Comparison of ENCODE assay signal across 12 cellular contexts in genomic region chr3:119359476-119359998, GRCh38.
A peak's percentile ranks its signal among the peaks of the same experiment; 100 is the strongest.
DNase-seq lines count a peak whose midpoint lies in the region; ATAC-seq, FAIRE-seq and TF ChIP-seq lines count a peak whose summit lies in the region.
"Had no signal": no experiment of that assay in that cellular context is flagged by ENCODE, and none has a peak within 500 bp of the region (broad histone marks: within the 10 kb centered on the region; RNA-seq: fewer than 3 reads in every experiment).

No MANE protein-coding gene starts in this region.

- H3K9ac ChIP-seq in HUES48 (ENCODE audit: low read depth, low read length) = peak overlapping the region; percentile 37; the same call in 1 of the 2 replicates
- peak overlapping the region; percentile 63; the same call in 1 of the 2 replicates for H3K9ac ChIP-seq in iPS-20b (ENCODE audit: low read depth, low read length)

- no peak for TF ChIP-seq POLR2A in thyroid gland (IDR thresholded peaks at IDR 0.05)

- BruUV-seq in A673 (replicated peaks; lab: Mats Ljungman, UMichigan) = no TSS peak

- H3K36me3 ChIP-seq in HUES48 (ENCODE audit: control insufficient read depth, insufficient read depth, low read length) = no peaks in the 10 kb centered on the region
- H3K36me3 ChIP-seq in iPS-20b (ENCODE audit: insufficient read depth, low read depth, low read length) = no peaks in the 10 kb centered on the region
- H3K36me3 ChIP-seq in thyroid gland = no peaks in the 10 kb centered on the region
- H3K36me3 ChIP-seq in A673 (ENCODE audit: insufficient read depth, low read length, poor library complexity, severe bottlenecking) = no peaks in the 10 kb centered on the region

- H3K4me3 Mint-ChIP-seq in activated CD4-positive, alpha-beta T cell treated with anti-CD3 and anti-CD28 coated beads, Interleukin-2, amount 10 ng/mL, durations not matched to agents 24 days and 14 days = no peak overlapping the region
- H3K4me3 Mint-ChIP-seq: activated CD4-positive, alpha-beta T cell treated with anti-CD3 and anti-CD28 coated beads, Interleukin-2, amount 10 ng/mL, durations not matched to agents 7 days and 5 days; activated naive CD8-positive, alpha-beta T cell treated with anti-CD3 and anti-CD28 coated beads, Interleukin-2, amount 10 ng/mL, durations not matched to agents 7 days and 5 days had no signal

- FAIRE-seq in GM18507 (lab: Jason Lieb, UNC) = peak; percentile 69

- H3K9me3 ChIP-seq in HUES48 (ENCODE audit: control insufficient read depth, insufficient read depth, low read length) (no peaks in the 10 kb centered on the region), iPS-20b (ENCODE audit: insufficient read depth, low read depth, low read length) (no peaks in the 10 kb centered on the region), thyroid gland (no peaks in the 10 kb centered on the region), A673 (ENCODE audit: low read depth, low read length, poor library complexity, severe bottlenecking) (no peaks in the 10 kb centered on the region)

- peak; percentile 68 for ATAC-seq in GM21825 (IDR thresholded peaks at IDR 0.05; ENCODE audit: unreplicated experiment)

- no peaks in the 10 kb centered on the region for H3K9me3 Mint-ChIP-seq in activated CD4-positive, alpha-beta T cell treated with anti-CD3 and anti-CD28 coated beads, Interleukin-2, amount 10 ng/mL, durations not matched to agents 24 days and 14 days
- H3K9me3 Mint-ChIP-seq: activated CD4-positive, alpha-beta T cell treated with anti-CD3 and anti-CD28 coated beads, Interleukin-2, amount 10 ng/mL, durations not matched to agents 7 days and 5 days; activated naive CD8-positive, alpha-beta T cell treated with anti-CD3 and anti-CD28 coated beads, Interleukin-2, amount 10 ng/mL, durations not matched to agents 7 days and 5 days had no signal

- H3K27ac ChIP-seq in HUES48 (ENCODE audit: low read depth, low read length) (no peak overlapping the region), iPS-20b (ENCODE audit: low read length) (peak overlapping the region; percentile 75), thyroid gland (peak overlapping the region in 1 of 3 donors; percentile 24), A673 (ENCODE audit: low read depth, low read length, poor library complexity, severe bottlenecking) (no peak overlapping the region)

- no peaks in the 10 kb centered on the region for H3K4me1 Mint-ChIP-seq in activated CD4-positive, alpha-beta T cell treated with anti-CD3 and anti-CD28 coated beads, Interleukin-2, amount 10 ng/mL, durations not matched to agents 24 days and 14 days

- H3K27me3 Mint-ChIP-seq in activated CD4-positive, alpha-beta T cell treated with anti-CD3 and anti-CD28 coated beads, Interleukin-2, amount 10 ng/mL, durations not matched to agents 24 days and 14 days = peaks cover 3% of the 10 kb centered on the region
- H3K27me3 Mint-ChIP-seq: activated CD4-positive, alpha-beta T cell treated with anti-CD3 and anti-CD28 coated beads, Interleukin-2, amount 10 ng/mL, durations not matched to agents 7 days and 5 days; activated naive CD8-positive, alpha-beta T cell treated with anti-CD3 and anti-CD28 coated beads, Interleukin-2, amount 10 ng/mL, durations not matched to agents 7 days and 5 days had no signal

- WGBS in thyroid gland, 2 donors = 70 to 76% methylated on average over 6 of the region's 6 CpGs

- CTCF ChIA-PET in A673 (lab: Charles Lee) = no interaction called here

- no peak overlapping the region for H3K4me3 ChIP-seq in HUES48 (ENCODE audit: low read depth, low read length)
- peak overlapping the region; percentile 23; the same call in 1 of the 2 replicates for H3K4me3 ChIP-seq in iPS-20b (ENCODE audit: low read length)
- no peak overlapping the region for H3K4me3 ChIP-seq in thyroid gland (replicated peaks in 1 of 3)
- no peak overlapping the region for H3K4me3 ChIP-seq in A673 (ENCODE audit: low read depth, low read length, poor library complexity, severe bottlenecking)

- peaks cover 29% of the 10 kb centered on the region for H3K4me1 ChIP-seq in HUES48 (ENCODE audit: control insufficient read depth, insufficient read depth, low read length)
- peaks cover 31% of the 10 kb centered on the region for H3K4me1 ChIP-seq in iPS-20b (ENCODE audit: insufficient read depth, low read length)
- peaks cover 35 to 50% of the 10 kb centered on the region in 2 donors for H3K4me1 ChIP-seq in thyroid gland
- H3K4me1 ChIP-seq in A673 (ENCODE audit: insufficient read depth, low read length, poor library complexity, severe bottlenecking) = peaks cover 2% of the 10 kb centered on the region

- H3K27me3 ChIP-seq in HUES48 (ENCODE audit: control insufficient read depth, insufficient read depth, low read length) (no peaks in the 10 kb centered on the region), iPS-20b (ENCODE audit: insufficient read depth, low read length) (no peaks in the 10 kb centered on the region), thyroid gland (no peaks in the 10 kb centered on the region), A673 (replicated peaks; ENCODE audit: insufficient read depth, low read depth, low read length, poor library complexity) (no peaks in the 10 kb centered on the region)

- H3K27ac Mint-ChIP-seq in activated CD4-positive, alpha-beta T cell treated with anti-CD3 and anti-CD28 coated beads, Interleukin-2, amount 10 ng/mL, durations not matched to agents 24 days and 14 days = no peak overlapping the region
- H3K27ac Mint-ChIP-seq: activated CD4-positive, alpha-beta T cell treated with anti-CD3 and anti-CD28 coated beads, Interleukin-2, amount 10 ng/mL, durations not matched to agents 7 days and 5 days; activated naive CD8-positive, alpha-beta T cell treated with anti-CD3 and anti-CD28 coated beads, Interleukin-2, amount 10 ng/mL, durations not matched to agents 7 days and 5 days had no signal

- DNase-seq in GM18507 (ENCODE audit: extremely low spot score, insufficient read length, low read depth) = peak; percentile 15
- DNase-seq in NCI-H1105 treated with DMSO at 0.1 percent for 48 hours (lab: John Stamatoyannopoulos, UW) = no peak
- DNase-seq in thyroid gland = no peak
- DNase-seq in A673 (ENCODE audit: low spot score) = no peak
- no peak for DNase-seq in activated CD4-positive, alpha-beta T cell treated with anti-CD3 and anti-CD28 coated beads, Interleukin-2, amount 10 ng/mL, durations not matched to agents 24 days and 14 days
- DNase-seq: activated CD4-positive, alpha-beta T cell treated with anti-CD3 and anti-CD28 coated beads, Interleukin-2, amount 10 ng/mL, durations not matched to agents 7 days and 5 days; activated naive CD8-positive, alpha-beta T cell treated with anti-CD3 and anti-CD28 coated beads, Interleukin-2, amount 10 ng/mL, durations not matched to agents 7 days and 5 days; NCI-H187; RPMI8226 had no signal

- intact Hi-C loops in thyroid gland (cut with DNase I) = loop anchor here (10.0 kb wide), 1 partner anchor 85 kb away; no protein-coding TSS in a partner anchor
- intact Hi-C loops in A673 (cut with micrococcal nuclease; ENCODE audit: unreplicated experiment) = no loop called here
- intact Hi-C loops in activated CD4-positive, alpha-beta T cell treated with anti-CD3 and anti-CD28 coated beads, Interleukin-2, amount 10 ng/mL, durations not matched to agents 24 days and 14 days (cut with micrococcal nuclease) = no loop called here

- POLR2A ChIA-PET in A673 (lab: Charles Lee; ENCODE audit: low non-redundant PET) = no interaction called here

- no peaks in the 10 kb centered on the region for H3K36me3 Mint-ChIP-seq in activated CD4-positive, alpha-beta T cell treated with anti-CD3 and anti-CD28 coated beads, Interleukin-2, amount 10 ng/mL, durations not matched to agents 24 days and 14 days (ENCODE audit: low read depth)
- H3K36me3 Mint-ChIP-seq: activated naive CD8-positive, alpha-beta T cell treated with anti-CD3 and anti-CD28 coated beads, Interleukin-2, amount 10 ng/mL, durations not matched to agents 7 days and 5 days had no signal

- no peak for TF ChIP-seq CTCF in thyroid gland (IDR thresholded peaks at IDR 0.05)
- no peak for TF ChIP-seq CTCF in A673 (conservative IDR thresholded peaks at IDR 0.05; ENCODE audit: low read depth, low read length)
